Comparison of ENCODE assay signal across 15 cellular contexts in genomic region chr5:91301459-91301858, GRCh38.
DNase-seq lines count a peak whose midpoint lies in the region; ATAC-seq and TF ChIP-seq lines count a peak whose summit lies in the region.
"Had no signal": no experiment of that assay in that cellular context is flagged by ENCODE, and none has a peak within 500 bp of the region (broad histone marks: within the 10 kb centered on the region; RNA-seq: fewer than 3 reads in every experiment).

No MANE protein-coding gene starts in this region.

- no peaks in the 10 kb centered on the region for H3K9me3 Mint-ChIP-seq in activated CD4-positive, alpha-beta memory T cell treated with anti-CD3 and anti-CD28 coated beads, Interleukin-2, amount 10 ng/mL, durations not matched to agents 7 days and 5 days
- H3K9me3 Mint-ChIP-seq: activated naive CD8-positive, alpha-beta T cell treated with anti-CD3 and anti-CD28 coated beads, Interleukin-2, amount 50 U/mL, for 24 hours; CD8-positive, alpha-beta memory T cell; effector memory CD8-positive, alpha-beta T cell; H9 had no signal

- no peak for TF ChIP-seq CTCF in fibroblast of pulmonary artery (IDR thresholded peaks at IDR 0.05; ENCODE audit: low read length, missing control alignments)
- no peak for TF ChIP-seq CTCF in GM13977 (IDR thresholded peaks at IDR 0.05; ENCODE audit: extremely low read depth, insufficient read depth, missing control alignments)

- DNase-seq in CD1c-positive myeloid dendritic cell (ENCODE audit: extremely low spot score) (peak; percentile 90), NOMO-1 treated with DMSO at 0.1 percent for 48 hours (lab: John Stamatoyannopoulos, UW; ENCODE audit: unreplicated experiment) (peak; percentile 49), fibroblast of pulmonary artery (ENCODE audit: low read depth) (peak; percentile 89), sciatic nerve (ENCODE audit: low spot score) (no peak), anterior cingulate cortex (lab: John Stamatoyannopoulos, UW) (no peak), GM13977 (ENCODE audit: low spot score) (no peak), DMS53 (lab: John Stamatoyannopoulos, UW) (no peak)
- DNase-seq in activated CD4-positive, alpha-beta memory T cell treated with anti-CD3 and anti-CD28 coated beads, Interleukin-2, amount 10 ng/mL, durations not matched to agents 7 days and 5 days: no peak
- DNase-seq: activated naive CD8-positive, alpha-beta T cell treated with anti-CD3 and anti-CD28 coated beads, Interleukin-2, amount 50 U/mL, for 24 hours; CD8-positive, alpha-beta memory T cell; effector memory CD8-positive, alpha-beta T cell; H9; NCI-H2081 treated with DMSO at 0.1 percent for 48 hours; NK-92 treated with Interleukin-12 subunit alpha and Interleukin-12 subunit beta, amount 100 ng/mL, for 24 hours; T-helper 2 cell had no signal

- H3K27me3 Mint-ChIP-seq in activated CD4-positive, alpha-beta memory T cell treated with anti-CD3 and anti-CD28 coated beads, Interleukin-2, amount 10 ng/mL, durations not matched to agents 7 days and 5 days: no peaks in the 10 kb centered on the region
- H3K27me3 Mint-ChIP-seq: activated naive CD8-positive, alpha-beta T cell treated with anti-CD3 and anti-CD28 coated beads, Interleukin-2, amount 50 U/mL, for 24 hours; CD8-positive, alpha-beta memory T cell; effector memory CD8-positive, alpha-beta T cell had no signal

- peaks cover 4% of the 10 kb centered on the region for H3K36me3 Mint-ChIP-seq in activated CD4-positive, alpha-beta memory T cell treated with anti-CD3 and anti-CD28 coated beads, Interleukin-2, amount 10 ng/mL, durations not matched to agents 7 days and 5 days (ENCODE audit: low read depth)
- H3K36me3 Mint-ChIP-seq: CD8-positive, alpha-beta memory T cell had no signal

- peak; percentile 86 for ATAC-seq in sciatic nerve
- ATAC-seq: activated naive CD8-positive, alpha-beta T cell treated with anti-CD3 and anti-CD28 coated beads, Interleukin-2, amount 50 U/mL, for 24 hours; effector memory CD8-positive, alpha-beta T cell had no signal

- H3K4me3 Mint-ChIP-seq in activated CD4-positive, alpha-beta memory T cell treated with anti-CD3 and anti-CD28 coated beads, Interleukin-2, amount 10 ng/mL, durations not matched to agents 7 days and 5 days: no peak overlapping the region
- H3K4me3 Mint-ChIP-seq: activated naive CD8-positive, alpha-beta T cell treated with anti-CD3 and anti-CD28 coated beads, Interleukin-2, amount 50 U/mL, for 24 hours; CD8-positive, alpha-beta memory T cell; effector memory CD8-positive, alpha-beta T cell; H9 had no signal

- H3K4me3 ChIP-seq in fibroblast of pulmonary artery (replicated peaks; ENCODE audit: low read depth, low read length): no peak overlapping the region

- in situ Hi-C loops in GM13977 (cut with MboI; ENCODE audit: low pct_unique_long_range_greater_than_20kb, low sequenced_read_pairs, unreplicated experiment): no loop called here

- H3K27ac Mint-ChIP-seq in activated CD4-positive, alpha-beta memory T cell treated with anti-CD3 and anti-CD28 coated beads, Interleukin-2, amount 10 ng/mL, durations not matched to agents 7 days and 5 days: no peak overlapping the region
- H3K27ac Mint-ChIP-seq: activated naive CD8-positive, alpha-beta T cell treated with anti-CD3 and anti-CD28 coated beads, Interleukin-2, amount 50 U/mL, for 24 hours; effector memory CD8-positive, alpha-beta T cell; H9 had no signal

- CTCF ChIA-PET in activated CD4-positive, alpha-beta memory T cell treated with anti-CD3 and anti-CD28 coated beads, Interleukin-2, amount 10 ng/mL, durations not matched to agents 7 days and 5 days (lab: Charles Lee): interaction anchor here (0.9 to 2.5 kb wide), 4 partner anchors 8 to 83 kb away, joined by 3 to 10 read pairs (median 5); no protein-coding TSS in a partner anchor

- POLR2A ChIA-PET in activated CD4-positive, alpha-beta memory T cell treated with anti-CD3 and anti-CD28 coated beads, Interleukin-2, amount 10 ng/mL, durations not matched to agents 7 days and 5 days (lab: Charles Lee): interaction anchor here (1.0 to 2.5 kb wide), 6 partner anchors 10 to 81 kb away, joined by 4 to 10 read pairs (median 6); partner anchors contain the start of gene ARRDC3

- intact Hi-C loops in sciatic nerve (cut with DNase I): no loop called here

- H3K4me1 Mint-ChIP-seq in activated CD4-positive, alpha-beta memory T cell treated with anti-CD3 and anti-CD28 coated beads, Interleukin-2, amount 10 ng/mL, durations not matched to agents 7 days and 5 days: peaks cover 2% of the 10 kb centered on the region
- H3K4me1 Mint-ChIP-seq: CD8-positive, alpha-beta memory T cell had no signal

Comparison
In these comparisons a context has a peak if more than half of its experiments do, and no peak if none do; other contexts are left out.
1. DNase-seq: peak in CD1c-positive myeloid dendritic cell (single experiment), NOMO-1 treated with DMSO at 0.1 percent for 48 hours (single experiment) and fibroblast of pulmonary artery (single experiment); none in sciatic nerve (single experiment), activated CD4-positive, alpha-beta memory T cell treated with anti-CD3 and anti-CD28 coated beads, Interleukin-2, amount 10 ng/mL, durations not matched to agents 7 days and 5 days (single experiment), anterior cingulate cortex (0 of 58), GM13977 (single experiment) and DMS53 (single experiment).